ENCODE assay signal across 26 cellular contexts in the genomic region with DNA sequence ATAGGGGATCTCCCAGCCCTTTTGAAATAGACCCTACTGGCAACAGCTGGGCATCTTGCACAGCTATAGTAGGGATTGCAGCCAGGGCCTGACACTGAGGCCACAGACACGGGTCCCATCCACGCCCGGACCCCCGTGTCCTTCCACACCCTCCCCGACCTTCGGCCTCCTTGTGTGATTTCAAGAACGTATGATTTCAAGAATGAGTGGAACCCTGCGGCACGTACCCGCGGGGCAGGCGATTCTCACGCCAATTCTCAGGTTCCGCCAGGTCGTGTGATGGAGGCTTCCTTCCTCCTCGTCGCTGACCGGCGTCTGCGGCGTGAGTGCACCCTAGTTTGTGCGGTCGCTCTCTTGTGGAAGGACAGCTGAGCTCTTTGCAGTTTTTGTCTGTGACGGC. TPM values are rescaled to one million over a fixed set of nuclear protein-coding genes. Genes with fewer than 3 reads are reported as not detected.
"Had no signal": no experiment of that assay in that cellular context is flagged by ENCODE, and none has a peak within 500 bp of the region (broad histone marks: within the 10 kb centered on the region; RNA-seq: fewer than 3 reads in every experiment).

No MANE protein-coding gene starts in this region.

- DNase-seq: IMR-90, Karpas-422, KG1, MG63, NCI-H1092, NCI-H1105 treated with DMSO at 0.1 percent for 48 hours, NCI-H1417 treated with DMSO at 0.1 percent for 48 hours, NCI-H146, NCI-H1694 treated with DMSO at 0.1 percent for 48 hours, NCI-H1930, NCI-H2081, NCI-H2171, NCI-H226, NCI-H446, NCI-H510A, NCI-H524 treated with DMSO at 0.1 percent for 48 hours, NCI-H69, NCI-H774, PC-3, SIG-M5 had no signal

- H3K36me3 ChIP-seq: MG63, SJSA1 had no signal

- H3K4me3 ChIP-seq: MG63, SJSA1, SK-N-MC had no signal

- H3K4me1 ChIP-seq: SJSA1 had no signal

- H3K27me3 ChIP-seq: MG63, SJSA1 had no signal

- FAIRE-seq: HepG2 had no signal

- H3K27ac ChIP-seq: RWPE1, SJSA1, SK-N-MC had no signal

- ATAC-seq: HepG2, Panc1, PC-3 had no signal

RNA-seq across cellular contexts. Expression of a gene that starts 56.3 kb away (rescaled TPM):
- total RNA-seq: HepG2, HT1080, IMR-90, PC-3, SJSA1 had no signal
- polyA plus RNA-seq: HepG2, IMR-90 had no signal
